ENCODE assay signal across 12 cellular contexts in the genomic region with DNA sequence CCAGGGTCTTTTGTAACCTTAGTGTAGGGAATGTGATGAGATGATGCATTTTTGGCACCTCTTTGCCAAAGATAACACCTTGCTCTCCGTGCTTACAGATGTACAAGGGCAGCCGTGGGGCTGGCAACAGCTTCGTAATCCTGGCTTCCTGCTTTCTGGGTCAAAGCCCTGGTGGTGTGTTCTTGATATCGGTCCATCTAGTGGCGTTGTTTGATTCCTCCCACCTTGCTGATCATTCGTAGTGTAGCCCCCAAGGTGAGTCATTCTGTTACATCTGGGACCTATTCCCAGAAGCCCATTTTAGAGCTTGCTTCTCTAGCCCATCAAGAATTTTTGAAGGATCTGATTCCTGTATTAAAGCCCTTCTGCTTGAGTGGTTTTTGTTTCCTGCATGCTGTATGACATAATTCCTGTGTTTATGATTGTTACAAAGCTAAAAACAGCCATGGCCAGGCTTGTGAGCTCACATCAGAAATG. TPM values are rescaled to one million over a fixed set of nuclear protein-coding genes. Genes with fewer than 3 reads are reported as not detected.
DNase-seq lines count a peak whose midpoint lies in the region; TF ChIP-seq lines count a peak whose summit lies in the region.
"Had no signal": no experiment of that assay in that cellular context is flagged by ENCODE, and none has a peak within 500 bp of the region (broad histone marks: within the 10 kb centered on the region; RNA-seq: fewer than 3 reads in every experiment).

No MANE protein-coding gene starts in this region.

- H3K9me3 ChIP-seq in tibial artery, result no peaks in the 10 kb centered on the region
- H3K9me3 ChIP-seq: heart right ventricle had no signal

- H3K4me3 Mint-ChIP-seq in activated T-helper 1 cell treated with anti-CD3 and anti-CD28 coated beads, Interleukin-12 subunit alpha, Interleukin-12 subunit beta, Interleukin-2, Interleukin-4 antibody, amounts not matched to agents 30 ng/mL and 10 ng/mL and 1 ng/mL, durations not matched to agents 14 hours and 24 hours and 36 hours, result peak overlapping the region; percentile 63
- H3K4me3 Mint-ChIP-seq: GM23338 had no signal

- peaks cover 4% of the 10 kb centered on the region for H3K36me3 Mint-ChIP-seq in activated T-helper 1 cell treated with anti-CD3 and anti-CD28 coated beads, Interleukin-12 subunit alpha, Interleukin-12 subunit beta, Interleukin-2, Interleukin-4 antibody, amounts not matched to agents 30 ng/mL and 10 ng/mL and 1 ng/mL, durations not matched to agents 14 hours and 24 hours and 36 hours (ENCODE audit: low read depth)

- H3K4me3 ChIP-seq in tibial artery, result no peak overlapping the region
- H3K4me3 ChIP-seq: GM23338 had no signal

- peak; percentile 24 for DNase-seq in activated T-cell treated with anti-CD3 and anti-CD28 coated beads, Interleukin-2, amount 50 U/mL, for 1 hour
- DNase-seq in activated T-cell treated with anti-CD3 and anti-CD28 coated beads for 4 hours (no peak), tibial artery (no peak), NCI-H146 (lab: John Stamatoyannopoulos, UW) (no peak), foreskin melanocyte (no peak)
- DNase-seq in activated T-helper 1 cell treated with anti-CD3 and anti-CD28 coated beads, Interleukin-12 subunit alpha, Interleukin-12 subunit beta, Interleukin-2, Interleukin-4 antibody, amounts not matched to agents 30 ng/mL and 10 ng/mL and 1 ng/mL, durations not matched to agents 14 hours and 24 hours and 36 hours (ENCODE audit: low spot score), result no peak
- DNase-seq in stimulated activated CD4-positive, alpha-beta T cell treated with anti-CD3 and anti-CD28 coated beads, Interleukin-2, amount 100 ng/mL, for 48 hours, result no peak
- DNase-seq: heart right ventricle, NCI-H524 treated with DMSO at 0.1 percent for 48 hours, nucleus accumbens had no signal

- H3K4me1 ChIP-seq in tibial artery, result peaks cover 0 to 48% (median 3%) of the 10 kb centered on the region in 4 donors

- H3K27me3 ChIP-seq in layer of hippocampus (ENCODE audit: control insufficient read depth, insufficient read depth, low read length) (no peaks in the 10 kb centered on the region), tibial artery (no peaks in the 10 kb centered on the region)
- H3K27me3 ChIP-seq: heart right ventricle had no signal

- peak overlapping the region; percentile 65 for H3K27ac Mint-ChIP-seq in activated T-helper 1 cell treated with anti-CD3 and anti-CD28 coated beads, Interleukin-12 subunit alpha, Interleukin-12 subunit beta, Interleukin-2, Interleukin-4 antibody, amounts not matched to agents 30 ng/mL and 10 ng/mL and 1 ng/mL, durations not matched to agents 14 hours and 24 hours and 36 hours
- H3K27ac Mint-ChIP-seq: GM23338 had no signal

- no peak for TF ChIP-seq CTCF in tibial artery (IDR thresholded peaks at IDR 0.05)

- peaks cover 5% of the 10 kb centered on the region for H3K9me3 Mint-ChIP-seq in activated T-helper 1 cell treated with anti-CD3 and anti-CD28 coated beads, Interleukin-12 subunit alpha, Interleukin-12 subunit beta, Interleukin-2, Interleukin-4 antibody, amounts not matched to agents 30 ng/mL and 10 ng/mL and 1 ng/mL, durations not matched to agents 14 hours and 24 hours and 36 hours
- H3K9me3 Mint-ChIP-seq: GM23338 had no signal

- H3K27ac ChIP-seq in layer of hippocampus (ENCODE audit: low read depth, low read length) (peak overlapping the region; percentile 14), tibial artery (peak overlapping the region; percentile 56)

- H3K36me3 ChIP-seq in tibial artery, result no peaks in the 10 kb centered on the region
- H3K36me3 ChIP-seq: heart right ventricle had no signal

- peaks cover 2% of the 10 kb centered on the region for H3K27me3 Mint-ChIP-seq in activated T-helper 1 cell treated with anti-CD3 and anti-CD28 coated beads, Interleukin-12 subunit alpha, Interleukin-12 subunit beta, Interleukin-2, Interleukin-4 antibody, amounts not matched to agents 30 ng/mL and 10 ng/mL and 1 ng/mL, durations not matched to agents 14 hours and 24 hours and 36 hours (ENCODE audit: insufficient read depth)

- H3K4me1 Mint-ChIP-seq in activated T-helper 1 cell treated with anti-CD3 and anti-CD28 coated beads, Interleukin-12 subunit alpha, Interleukin-12 subunit beta, Interleukin-2, Interleukin-4 antibody, amounts not matched to agents 30 ng/mL and 10 ng/mL and 1 ng/mL, durations not matched to agents 14 hours and 24 hours and 36 hours (ENCODE audit: low read depth), result peaks cover 41% of the 10 kb centered on the region

- intact Hi-C loops in activated T-helper 1 cell treated with anti-CD3 and anti-CD28 coated beads, Interleukin-12 subunit alpha, Interleukin-12 subunit beta, Interleukin-2, Interleukin-4 antibody, amounts not matched to agents 30 ng/mL and 10 ng/mL and 1 ng/mL, durations not matched to agents 14 hours and 24 hours and 36 hours (cut with micrococcal nuclease), result no loop called here
- intact Hi-C loops in tibial artery (cut with DNase I; ENCODE audit: low total_unique reads), result no loop called here

RNA-seq across cellular contexts. Expression of a gene that starts 7.0 kb away (rescaled TPM):
- total RNA-seq in activated T-helper 1 cell treated with anti-CD3 and anti-CD28 coated beads, Interleukin-12 subunit alpha, Interleukin-12 subunit beta, Interleukin-2, Interleukin-4 antibody, amounts not matched to agents 30 ng/mL and 10 ng/mL and 1 ng/mL, durations not matched to agents 14 hours and 24 hours and 36 hours, result 394 and 400 TPM in 2 replicates

RNA-seq across cellular contexts. Expression of a gene that starts 50.0 kb away (rescaled TPM):
- total RNA-seq in activated T-helper 1 cell treated with anti-CD3 and anti-CD28 coated beads, Interleukin-12 subunit alpha, Interleukin-12 subunit beta, Interleukin-2, Interleukin-4 antibody, amounts not matched to agents 30 ng/mL and 10 ng/mL and 1 ng/mL, durations not matched to agents 14 hours and 24 hours and 36 hours, result 3.8 and 4.2 TPM in 2 replicates

RNA-seq across cellular contexts. Expression of a gene that starts 56.0 kb away (rescaled TPM):
- total RNA-seq in activated T-helper 1 cell treated with anti-CD3 and anti-CD28 coated beads, Interleukin-12 subunit alpha, Interleukin-12 subunit beta, Interleukin-2, Interleukin-4 antibody, amounts not matched to agents 30 ng/mL and 10 ng/mL and 1 ng/mL, durations not matched to agents 14 hours and 24 hours and 36 hours, result 44.7 and 48.7 TPM in 2 replicates
